Comparison of ENCODE assay signal across 8 cellular contexts in the genomic region with DNA sequence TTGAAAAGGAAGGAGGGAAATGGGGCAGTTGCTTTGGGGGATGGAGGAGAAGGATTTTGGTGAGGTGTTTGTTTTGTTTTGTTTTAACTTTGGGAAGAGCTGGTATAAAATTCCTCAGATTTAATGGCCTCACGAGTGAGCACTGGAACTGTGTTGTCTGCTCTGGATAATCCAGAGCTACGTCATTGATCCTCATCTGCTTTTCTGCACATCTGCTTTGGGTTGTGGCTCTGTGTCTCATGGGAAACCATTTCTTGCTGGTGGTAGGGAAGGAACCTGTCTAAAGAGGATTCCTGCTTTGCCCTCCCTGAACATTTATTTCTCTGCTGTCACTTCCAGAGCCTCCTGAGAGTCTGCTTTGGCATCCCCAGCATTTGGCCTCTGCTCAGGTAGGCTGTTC. TPM values are rescaled to one million over a fixed set of nuclear protein-coding genes. Genes with fewer than 3 reads are reported as not detected.
DNase-seq lines count a peak whose midpoint lies in the region; ATAC-seq, FAIRE-seq and TF ChIP-seq lines count a peak whose summit lies in the region.
"Had no signal": no experiment of that assay in that cellular context is flagged by ENCODE, and none has a peak within 500 bp of the region (broad histone marks: within the 10 kb centered on the region; RNA-seq: fewer than 3 reads in every experiment).

No MANE protein-coding gene starts in this region.

- TF ChIP-seq POLR2A in GM12891 (IDR thresholded peaks at IDR 0.05; ENCODE audit: low read depth, low read length): no peak

- no peaks in the 10 kb centered on the region for H3K27me3 Mint-ChIP-seq in activated T-helper 2 cell treated with anti-CD3 and anti-CD28 coated beads, Interferon-gamma antibody, Interleukin-2, Interleukin-4, amounts not matched to agents 10 μg/mL and 5 μg/mL and 100 μg/mL, durations not matched to agents 14 hours and 24 hours and 36 hours (ENCODE audit: low read depth)
- H3K27me3 Mint-ChIP-seq in immature natural killer cell (ENCODE audit: low read depth in 3 of 3): peaks cover 4 to 19% (median 15%) of the 10 kb centered on the region in 3 donors
- H3K27me3 Mint-ChIP-seq in stimulated activated naive B cell treated with anti-CD40 and anti-IgM and Interleukin-4, amounts not matched to agents 10 μg/mL and 1 μg/mL and 100 μg/mL, for 72 hours: no peaks in the 10 kb centered on the region

- H3K4me3 Mint-ChIP-seq in activated T-helper 2 cell treated with anti-CD3 and anti-CD28 coated beads, Interferon-gamma antibody, Interleukin-2, Interleukin-4, amounts not matched to agents 10 μg/mL and 5 μg/mL and 100 μg/mL, durations not matched to agents 14 hours and 24 hours and 36 hours (ENCODE audit: low read depth): peak overlapping the region; percentile 89
- H3K4me3 Mint-ChIP-seq in immature natural killer cell: peak overlapping the region; percentile 96 to 100 (median 97)
- H3K4me3 Mint-ChIP-seq in stimulated activated naive B cell treated with anti-CD40 and anti-IgM and Interleukin-4, amounts not matched to agents 10 μg/mL and 1 μg/mL and 100 μg/mL, for 72 hours: peak overlapping the region; percentile 73 to 81

- peaks cover 58% of the 10 kb centered on the region for H3K4me1 Mint-ChIP-seq in activated T-helper 2 cell treated with anti-CD3 and anti-CD28 coated beads, Interferon-gamma antibody, Interleukin-2, Interleukin-4, amounts not matched to agents 10 μg/mL and 5 μg/mL and 100 μg/mL, durations not matched to agents 14 hours and 24 hours and 36 hours (ENCODE audit: low read depth)
- peaks cover 68 to 73% of the 10 kb centered on the region in 2 donors for H3K4me1 Mint-ChIP-seq in immature natural killer cell
- H3K4me1 Mint-ChIP-seq in stimulated activated naive B cell treated with anti-CD40 and anti-IgM and Interleukin-4, amounts not matched to agents 10 μg/mL and 1 μg/mL and 100 μg/mL, for 72 hours: peaks cover 36 to 58% of the 10 kb centered on the region in 2 donors

- no peak for ATAC-seq in stimulated activated naive B cell treated with anti-CD40 and anti-IgM and Interleukin-4, amounts not matched to agents 10 μg/mL and 1 μg/mL and 100 μg/mL, for 72 hours (replicated peaks)
- ATAC-seq in GM19395 (IDR thresholded peaks at IDR 0.05; ENCODE audit: unreplicated experiment): no peak

- DNase-seq in HL-60 (ENCODE audit: low read depth in 1 of 2, low spot score in 1 of 2) (no peak), immature natural killer cell (no peak), GM12891 (ENCODE audit: insufficient read length, low spot score) (no peak), urothelium cell line (ENCODE audit: low spot score) (no peak)
- DNase-seq in activated T-helper 2 cell treated with anti-CD3 and anti-CD28 coated beads, Interferon-gamma antibody, Interleukin-2, Interleukin-4, amounts not matched to agents 10 μg/mL and 5 μg/mL and 100 μg/mL, durations not matched to agents 14 hours and 24 hours and 36 hours (ENCODE audit: low spot score): no peak
- DNase-seq in stimulated activated naive B cell treated with anti-CD40 and anti-IgM and Interleukin-4, amounts not matched to agents 10 μg/mL and 1 μg/mL and 100 μg/mL, for 72 hours: no peak
- DNase-seq: MG63 had no signal

- no peaks in the 10 kb centered on the region for H3K27me3 ChIP-seq in HL-60 (ENCODE audit: insufficient read depth, poor library complexity, severe bottlenecking)
- H3K27me3 ChIP-seq: MG63 had no signal

- FAIRE-seq in GM12891 (lab: Jason Lieb, UNC) (no peak), urothelium cell line (lab: Jason Lieb, UNC) (no peak)

- peak overlapping the region; percentile 61 for H3K4me3 ChIP-seq in HL-60 (replicated peaks; ENCODE audit: insufficient read depth, low read length)
- H3K4me3 ChIP-seq: MG63 had no signal

- no peaks in the 10 kb centered on the region for H3K9me3 Mint-ChIP-seq in activated T-helper 2 cell treated with anti-CD3 and anti-CD28 coated beads, Interferon-gamma antibody, Interleukin-2, Interleukin-4, amounts not matched to agents 10 μg/mL and 5 μg/mL and 100 μg/mL, durations not matched to agents 14 hours and 24 hours and 36 hours
- H3K9me3 Mint-ChIP-seq in immature natural killer cell: no peaks in the 10 kb centered on the region
- no peaks in the 10 kb centered on the region for H3K9me3 Mint-ChIP-seq in stimulated activated naive B cell treated with anti-CD40 and anti-IgM and Interleukin-4, amounts not matched to agents 10 μg/mL and 1 μg/mL and 100 μg/mL, for 72 hours

- intact Hi-C loops in activated T-helper 2 cell treated with anti-CD3 and anti-CD28 coated beads, Interferon-gamma antibody, Interleukin-2, Interleukin-4, amounts not matched to agents 10 μg/mL and 5 μg/mL and 100 μg/mL, durations not matched to agents 14 hours and 24 hours and 36 hours (cut with micrococcal nuclease): loop anchor here (5.0 kb wide), 3 partner anchors 38 to 1473 kb away; a partner anchor contains a TSS

- peaks cover 36% of the 10 kb centered on the region for H3K36me3 Mint-ChIP-seq in activated T-helper 2 cell treated with anti-CD3 and anti-CD28 coated beads, Interferon-gamma antibody, Interleukin-2, Interleukin-4, amounts not matched to agents 10 μg/mL and 5 μg/mL and 100 μg/mL, durations not matched to agents 14 hours and 24 hours and 36 hours (ENCODE audit: low read depth)
- peaks cover 0 to 5% (median 3%) of the 10 kb centered on the region in 3 donors for H3K36me3 Mint-ChIP-seq in immature natural killer cell
- peaks cover 13 to 20% of the 10 kb centered on the region in 2 donors for H3K36me3 Mint-ChIP-seq in stimulated activated naive B cell treated with anti-CD40 and anti-IgM and Interleukin-4, amounts not matched to agents 10 μg/mL and 1 μg/mL and 100 μg/mL, for 72 hours

- H3K27ac Mint-ChIP-seq in activated T-helper 2 cell treated with anti-CD3 and anti-CD28 coated beads, Interferon-gamma antibody, Interleukin-2, Interleukin-4, amounts not matched to agents 10 μg/mL and 5 μg/mL and 100 μg/mL, durations not matched to agents 14 hours and 24 hours and 36 hours: peak overlapping the region; percentile 82
- peak overlapping the region; percentile 93 to 99 (median 96) for H3K27ac Mint-ChIP-seq in immature natural killer cell
- peak overlapping the region; percentile 52 for H3K27ac Mint-ChIP-seq in stimulated activated naive B cell treated with anti-CD40 and anti-IgM and Interleukin-4, amounts not matched to agents 10 μg/mL and 1 μg/mL and 100 μg/mL, for 72 hours

- TF ChIP-seq CTCF in HL-60 (IDR thresholded peaks at IDR 0.05; ENCODE audit: insufficient read depth, low read length): no peak

- H3K27ac ChIP-seq in HL-60 (replicated peaks): peak overlapping the region; percentile 62

TF ChIP-seq in GM12891, 5 proteins besides CTCF, POLR2A, EP300 and RAD21:
- no peak for TF ChIP-seq PAX5 (IDR thresholded peaks at IDR 0.05; ENCODE audit: insufficient read depth, low read length, severe bottlenecking)
- no peak for TF ChIP-seq SPI1 (IDR thresholded peaks at IDR 0.05; ENCODE audit: low read depth, low read length)
- TF ChIP-seq POLR2AphosphoS5 (IDR thresholded peaks at IDR 0.05; ENCODE audit: low read depth, low read length): no peak
- TF ChIP-seq POU2F2 (IDR thresholded peaks at IDR 0.05; ENCODE audit: low read depth, low read length): no peak
- TF ChIP-seq TAF1 (IDR thresholded peaks at IDR 0.05; ENCODE audit: low read depth, low read length): no peak

RNA-seq across cellular contexts. Expression of a gene that starts 3.1 kb away (rescaled TPM):
- total RNA-seq in activated T-helper 2 cell treated with anti-CD3 and anti-CD28 coated beads, Interferon-gamma antibody, Interleukin-2, Interleukin-4, amounts not matched to agents 10 μg/mL and 5 μg/mL and 100 μg/mL, durations not matched to agents 14 hours and 24 hours and 36 hours: 28.0 and 28.7 TPM in 2 replicates
- polyA plus RNA-seq in immature natural killer cell: 10 to 100 TPM; 34.3 to 68.6 (median 38.4) TPM
- polyA plus RNA-seq in GM12891 (2012; ENCODE audit: low read depth, missing spikeins): 3.8 TPM
